ENCODE assay signal across 25 cellular contexts in genomic region chr4:63729519-63729918, GRCh38.
"Had no signal": no experiment of that assay in that cellular context is flagged by ENCODE, and none has a peak within 500 bp of the region (broad histone marks: within the 10 kb centered on the region; RNA-seq: fewer than 3 reads in every experiment).

No MANE protein-coding gene starts in this region.

- H3K4me3 ChIP-seq: colonic mucosa, dorsolateral prefrontal cortex, gastroesophageal sphincter, hepatocyte, left ventricle myocardium inferior, lung, mucosa of descending colon, right atrium auricular region, testis, transverse colon, uterus had no signal

- H3K27ac ChIP-seq: colonic mucosa, dorsolateral prefrontal cortex, gastroesophageal sphincter, hepatocyte, left ventricle myocardium inferior, right atrium auricular region, testis, transverse colon, uterus had no signal

- H3K4me1 Mint-ChIP-seq: activated CD4-positive, alpha-beta memory T cell treated with anti-CD3 and anti-CD28 coated beads, Interleukin-2, amount 10 ng/mL, durations not matched to agents 7 days and 5 days; activated CD4-positive, alpha-beta T cell treated with anti-CD3 and anti-CD28 coated beads, Interleukin-2, amount 10 ng/mL, durations not matched to agents 7 days and 5 days; activated T-helper 17 cell treated with anti-CD3 and anti-CD28 coated beads, Interleukin-2, amount 50 U/mL, for 72 hours had no signal

- H3K4me2 ChIP-seq: hepatocyte had no signal

- H3K79me2 ChIP-seq: hepatocyte had no signal

- H3K9me3 ChIP-seq: colonic mucosa, gastroesophageal sphincter, left ventricle myocardium inferior, right atrium auricular region, testis, transverse colon, uterus had no signal

- H3K27me3 ChIP-seq: colonic mucosa, dorsolateral prefrontal cortex, gastroesophageal sphincter, hepatocyte, right atrium auricular region, testis, transverse colon, uterus had no signal

- H3K4me3 Mint-ChIP-seq: activated CD4-positive, alpha-beta memory T cell treated with anti-CD3 and anti-CD28 coated beads, Interleukin-2, amount 10 ng/mL, durations not matched to agents 7 days and 5 days; activated CD4-positive, alpha-beta T cell treated with anti-CD3 and anti-CD28 coated beads, Interleukin-2, amount 10 ng/mL, durations not matched to agents 7 days and 5 days; activated T-cell treated with anti-CD3 and anti-CD28 coated beads, Interleukin-2, amount 50 U/mL, for 4 hours; activated T-helper 17 cell treated with anti-CD3 and anti-CD28 coated beads, Interleukin-2, amount 50 U/mL, for 72 hours; natural killer cell treated with Interleukin-12 subunit alpha and Interleukin-12 subunit beta and Interleukin-15 and Interleukin-18, amount 100 ng/mL, for 72 hours; WTC11 had no signal

- H3K9me3 Mint-ChIP-seq: WTC11 had no signal

- H3K4me1 ChIP-seq: colonic mucosa, gastroesophageal sphincter, left ventricle myocardium inferior, right atrium auricular region, testis, transverse colon, uterus had no signal

- DNase-seq: activated CD4-positive, alpha-beta memory T cell treated with anti-CD3 and anti-CD28 coated beads, Interleukin-2, amount 10 ng/mL, durations not matched to agents 7 days and 5 days; activated CD4-positive, alpha-beta T cell treated with anti-CD3 and anti-CD28 coated beads for 1 hour; activated CD4-positive, alpha-beta T cell treated with anti-CD3 and anti-CD28 coated beads, Interleukin-2, amount 10 ng/mL, durations not matched to agents 7 days and 5 days; activated gamma-delta T cell treated with Interleukin-2 at 50 U/mL for 16 hours; activated naive CD4-positive, alpha-beta T cell treated with anti-CD3 and anti-CD28 coated beads, Interleukin-2, amount 50 U/mL, for 16 hours; activated T-cell treated with anti-CD3 and anti-CD28 coated beads, Interleukin-2, amount 50 U/mL, for 4 hours; amygdala; colonic mucosa; dorsolateral prefrontal cortex; effector memory CD4-positive, alpha-beta T cell; left ventricle myocardium inferior; mucosa of descending colon; stimulated activated CD4-positive, alpha-beta T cell treated with anti-CD3 and anti-CD28 coated beads, Interleukin-2, amount 100 ng/mL, for 48 hours; stimulated activated naive CD4-positive, alpha-beta T cell treated with Interleukin-2 at 50 U/mL for 16 hours; T-helper 2 cell; testis; transverse colon; uterus had no signal

- H2AFZ ChIP-seq: hepatocyte had no signal

- H3K36me3 ChIP-seq: colonic mucosa, gastroesophageal sphincter, left ventricle myocardium inferior, right atrium auricular region, transverse colon, uterus had no signal

- H3K36me3 Mint-ChIP-seq: natural killer cell treated with Interleukin-12 subunit alpha and Interleukin-12 subunit beta and Interleukin-15 and Interleukin-18, amount 100 ng/mL, for 72 hours; WTC11 had no signal

- ATAC-seq: activated T-cell treated with anti-CD3 and anti-CD28 coated beads, Interleukin-2, amount 50 U/mL, for 4 hours; activated T-helper 17 cell treated with anti-CD3 and anti-CD28 coated beads, Interleukin-2, amount 50 U/mL, for 72 hours; gastroesophageal sphincter; mucosa of descending colon; natural killer cell treated with Interleukin-12 subunit alpha and Interleukin-12 subunit beta and Interleukin-15 and Interleukin-18, amount 100 ng/mL, for 72 hours had no signal

- H3K27ac Mint-ChIP-seq: activated CD4-positive, alpha-beta memory T cell treated with anti-CD3 and anti-CD28 coated beads, Interleukin-2, amount 10 ng/mL, durations not matched to agents 7 days and 5 days; activated CD4-positive, alpha-beta T cell treated with anti-CD3 and anti-CD28 coated beads, Interleukin-2, amount 10 ng/mL, durations not matched to agents 7 days and 5 days; activated T-helper 17 cell treated with anti-CD3 and anti-CD28 coated beads, Interleukin-2, amount 50 U/mL, for 72 hours; natural killer cell treated with Interleukin-12 subunit alpha and Interleukin-12 subunit beta and Interleukin-15 and Interleukin-18, amount 100 ng/mL, for 72 hours had no signal

- H3K27me3 Mint-ChIP-seq: activated CD4-positive, alpha-beta memory T cell treated with anti-CD3 and anti-CD28 coated beads, Interleukin-2, amount 10 ng/mL, durations not matched to agents 7 days and 5 days; activated CD4-positive, alpha-beta T cell treated with anti-CD3 and anti-CD28 coated beads, Interleukin-2, amount 10 ng/mL, durations not matched to agents 7 days and 5 days; activated T-helper 17 cell treated with anti-CD3 and anti-CD28 coated beads, Interleukin-2, amount 50 U/mL, for 72 hours; natural killer cell treated with Interleukin-12 subunit alpha and Interleukin-12 subunit beta and Interleukin-15 and Interleukin-18, amount 100 ng/mL, for 72 hours had no signal
